Comparison of ENCODE assay signal across 1 cellular context in genomic region chr11:45846974-45847907, GRCh38.
TF ChIP-seq lines count a peak whose summit lies in the region.

CRY2 (plus strand) TSS chr11:45847475; CDS start chr11:45847491, 16 bp downstream.

TF ChIP-seq in H1, 55 proteins besides CTCF, POLR2A, EP300 and RAD21 (continued from another document):
- TF ChIP-seq CTBP2 (IDR thresholded peaks at IDR 0.05; ENCODE audit: borderline replicate concordance, insufficient read depth, insufficient read length, low read length), result no peak
- TF ChIP-seq CEBPB (IDR thresholded peaks at IDR 0.05; ENCODE audit: low read depth, low read length), result no peak
- TF ChIP-seq KDM4A (IDR thresholded peaks at IDR 0.05; ENCODE audit: low read depth, low read length, severe bottlenecking), result peak; percentile 84
- peak; percentile 68 for TF ChIP-seq ASH2L (IDR thresholded peaks at IDR 0.05; ENCODE audit: low read length)
- no peak for TF ChIP-seq SUZ12 (IDR thresholded peaks at IDR 0.05; ENCODE audit: low read length)
- no peak for TF ChIP-seq POU5F1 (IDR thresholded peaks at IDR 0.05; ENCODE audit: low read depth, low read length)
- no peak for TF ChIP-seq HDAC6 (IDR thresholded peaks at IDR 0.05; ENCODE audit: low read depth, low read length)
- TF ChIP-seq EGR1 (IDR thresholded peaks at IDR 0.05; ENCODE audit: borderline replicate concordance, low read depth, low read length), result peak; percentile 78
- peak; percentile 91 for TF ChIP-seq SP4 (IDR thresholded peaks at IDR 0.05; ENCODE audit: low read length)
- no peak for TF ChIP-seq ATF3 (IDR thresholded peaks at IDR 0.05; ENCODE audit: insufficient read depth, low read depth, low read length)
- TF ChIP-seq BCL11A (IDR thresholded peaks at IDR 0.05; ENCODE audit: low read depth in 2 of 2, low read length in 2 of 2), result no peak
- TF ChIP-seq HDAC2 (IDR thresholded peaks at IDR 0.05; ENCODE audit: borderline replicate concordance in 1 of 2, low read depth in 2 of 2, low read length in 2 of 2), result no peak; a peak in 1 of 4 replicates
- TF ChIP-seq GTF2F1 (IDR thresholded peaks at IDR 0.05; ENCODE audit: borderline replicate concordance, low read depth, low read length), result 0 out of 2 replicates have a peak, but pooled peaks have one; percentile 38
- no peak for TF ChIP-seq SIX5 (IDR thresholded peaks at IDR 0.05; ENCODE audit: low read depth, low read length)
- peak; percentile 97 for TF ChIP-seq TAF1 (IDR thresholded peaks at IDR 0.05; ENCODE audit: low read depth, low read length)
- peak; percentile 10; the same call in 1 of the 2 replicates for TF ChIP-seq USF2 (IDR thresholded peaks at IDR 0.05; ENCODE audit: low read length)
- no peak for TF ChIP-seq CHD7 (IDR thresholded peaks at IDR 0.05; ENCODE audit: insufficient replicate concordance, low read length)
- TF ChIP-seq CREB1 (IDR thresholded peaks at IDR 0.05), result peak; percentile 48; the same call in 1 of the 2 replicates
- no peak for TF ChIP-seq RNF2 (IDR thresholded peaks at IDR 0.05; ENCODE audit: borderline replicate concordance, low read depth, low read length, missing control alignments, poor library complexity, severe bottlenecking)
- no peak for TF ChIP-seq CHD2 (IDR thresholded peaks at IDR 0.05; ENCODE audit: low read length)
- TF ChIP-seq FOSL1 (IDR thresholded peaks at IDR 0.05; ENCODE audit: insufficient read depth, low read depth, low read length), result no peak
- TF ChIP-seq NANOG (IDR thresholded peaks at IDR 0.05; ENCODE audit: insufficient read depth, low read depth, low read length, poor library complexity, severe bottlenecking), result no peak
- TF ChIP-seq SP1 (IDR thresholded peaks at IDR 0.05; ENCODE audit: low read depth, low read length), result peak; percentile 86
- TF ChIP-seq MAFK (IDR thresholded peaks at IDR 0.05; ENCODE audit: low read depth, low read length), result no peak
- TF ChIP-seq TCF12 (IDR thresholded peaks at IDR 0.05; ENCODE audit: low read depth, low read length), result no peak
- TF ChIP-seq SIN3A (conservative IDR thresholded peaks at IDR 0.05 in 1 of 2, IDR thresholded peaks at IDR 0.05 in 1 of 2; ENCODE audit: low read depth in 1 of 2, low read length in 2 of 2), result peak; percentile 35 to 85; a peak in 2 of 4 replicates
- peak; percentile 86 for TF ChIP-seq PHF8 (conservative IDR thresholded peaks at IDR 0.05; ENCODE audit: low read depth, low read length)
- no peak for TF ChIP-seq RFX5 (IDR thresholded peaks at IDR 0.05; ENCODE audit: borderline replicate concordance, low read depth, low read length)
- no peak for TF ChIP-seq EZH2 (IDR thresholded peaks at IDR 0.05; ENCODE audit: low read depth, low read length, severe bottlenecking)
- no peak for TF ChIP-seq CHD1 (IDR thresholded peaks at IDR 0.05; ENCODE audit: low read depth, low read length)
- no peak for TF ChIP-seq BACH1 (IDR thresholded peaks at IDR 0.05; ENCODE audit: low read length)
- peak; percentile 98 for TF ChIP-seq MAX (IDR thresholded peaks at IDR 0.05)
- no peak for TF ChIP-seq TEAD4 (IDR thresholded peaks at IDR 0.05; ENCODE audit: low read depth, low read length)
- TF ChIP-seq GABPA (IDR thresholded peaks at IDR 0.05; ENCODE audit: borderline replicate concordance, insufficient read depth, low read length), result no peak
- TF ChIP-seq SIRT6 (IDR thresholded peaks at IDR 0.05; ENCODE audit: low read length), result no peak
- no peak for TF ChIP-seq CBX8 (IDR thresholded peaks at IDR 0.05; ENCODE audit: borderline replicate concordance, low read depth, low read length)
- TF ChIP-seq SP2 (IDR thresholded peaks at IDR 0.05; ENCODE audit: low read length), result no peak
- peak; percentile 32; the same call in 1 of the 2 replicates for TF ChIP-seq E2F6 (IDR thresholded peaks at IDR 0.05)
- TF ChIP-seq RBBP5 (IDR thresholded peaks at IDR 0.05; ENCODE audit: borderline replicate concordance, low read depth, low read length), result 0 out of 2 replicates have a peak, but pooled peaks have one; percentile 53
- TF ChIP-seq SRF (IDR thresholded peaks at IDR 0.05; ENCODE audit: low read depth, low read length), result no peak
- peak; percentile 91 for TF ChIP-seq TAF7 (optimal IDR thresholded peaks at IDR 0.05; ENCODE audit: borderline replicate concordance, low read depth, low read length)
- TF ChIP-seq KDM1A (IDR thresholded peaks at IDR 0.05; ENCODE audit: borderline replicate concordance, low read length), result no peak
- no peak for TF ChIP-seq KDM5A (IDR thresholded peaks at IDR 0.05; ENCODE audit: low read length)
- no peak for TF ChIP-seq BRCA1 (IDR thresholded peaks at IDR 0.05; ENCODE audit: low read depth, low read length)
- TF ChIP-seq ZNF274 (IDR thresholded peaks at IDR 0.05; ENCODE audit: borderline replicate concordance, extremely low read depth, low read length), result no peak
- TF ChIP-seq POLR2AphosphoS5 (IDR thresholded peaks at IDR 0.05; ENCODE audit: low read depth, low read length), result peak; percentile 83
- TF ChIP-seq ATF2 (IDR thresholded peaks at IDR 0.05; ENCODE audit: low read length), result 0 out of 2 replicates have a peak, but pooled peaks have one; percentile 41
- TF ChIP-seq JUND (IDR thresholded peaks at IDR 0.05; ENCODE audit: low read length), result no peak
- TF ChIP-seq CBX5 (IDR thresholded peaks at IDR 0.05; ENCODE audit: low read depth, low read length), result no peak
- TF ChIP-seq NRF1 (IDR thresholded peaks at IDR 0.05; ENCODE audit: low read depth, low read length), result no peak
- TF ChIP-seq YY1 (IDR thresholded peaks at IDR 0.05; ENCODE audit: low read depth, low read length), result peak; percentile 94
